In the genomic region with DNA sequence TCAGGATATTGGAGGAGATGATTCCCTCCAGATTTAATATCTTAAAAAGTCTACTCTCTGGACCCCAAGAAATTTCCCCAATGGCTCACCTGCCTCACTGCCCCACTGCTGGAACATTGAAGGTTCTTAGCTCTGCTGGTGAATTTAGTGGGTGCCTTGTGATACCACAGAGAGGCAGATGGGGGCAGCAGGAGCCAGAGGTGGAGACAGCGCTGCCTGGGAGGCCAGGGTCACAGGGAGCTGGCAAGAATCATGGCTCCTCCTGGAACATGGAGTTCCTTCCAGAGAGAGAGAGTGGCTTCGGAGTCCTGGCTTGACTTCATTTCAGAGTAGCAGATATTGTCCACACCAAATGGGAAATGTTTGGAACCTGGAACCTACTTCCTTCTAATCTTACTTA, we compare ENCODE assay signal across 1 cellular context.
TF ChIP-seq lines count a peak whose summit lies in the region.

No MANE protein-coding gene starts in this region.

TF ChIP-seq in IMR-90, 13 proteins besides CTCF, POLR2A, EP300 and RAD21 (continued from another document):
- TF ChIP-seq, protein P1, sequence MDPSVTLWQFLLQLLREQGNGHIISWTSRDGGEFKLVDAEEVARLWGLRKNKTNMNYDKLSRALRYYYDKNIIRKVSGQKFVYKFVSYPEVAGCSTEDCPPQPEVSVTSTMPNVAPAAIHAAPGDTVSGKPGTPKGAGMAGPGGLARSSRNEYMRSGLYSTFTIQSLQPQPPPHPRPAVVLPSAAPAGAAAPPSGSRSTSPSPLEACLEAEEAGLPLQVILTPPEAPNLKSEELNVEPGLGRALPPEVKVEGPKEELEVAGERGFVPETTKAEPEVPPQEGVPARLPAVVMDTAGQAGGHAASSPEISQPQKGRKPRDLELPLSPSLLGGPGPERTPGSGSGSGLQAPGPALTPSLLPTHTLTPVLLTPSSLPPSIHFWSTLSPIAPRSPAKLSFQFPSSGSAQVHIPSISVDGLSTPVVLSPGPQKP (IDR thresholded peaks at IDR 0.05; ENCODE audit: borderline replicate concordance, low read depth, low read length): no peak
